ENCODE assay signal across 20 cellular contexts in genomic region chr15:77803487-77803886, GRCh38.
"Had no signal": no experiment of that assay in that cellular context is flagged by ENCODE, and none has a peak within 500 bp of the region (broad histone marks: within the 10 kb centered on the region; RNA-seq: fewer than 3 reads in every experiment).

No MANE protein-coding gene starts in this region.

- H3K27ac ChIP-seq: dorsolateral prefrontal cortex, parathyroid adenoma, suprapubic skin, transverse colon, vagina had no signal

- H3K9me3 ChIP-seq: suprapubic skin, transverse colon, vagina had no signal

- H3K4me1 ChIP-seq: parathyroid adenoma, suprapubic skin, transverse colon, vagina had no signal

- H3K4me2 ChIP-seq: smooth muscle cell had no signal

- FAIRE-seq: frontal cortex, keratinocyte had no signal

- ATAC-seq: left lobe of liver; natural killer cell; sciatic nerve; stimulated activated naive CD8-positive, alpha-beta T cell treated with anti-CD3 and anti-CD28 coated beads, Interleukin-15, amount 100 ng/mL, for 72 hours had no signal

- H3K36me3 ChIP-seq: suprapubic skin, transverse colon, vagina had no signal

- H3K4me3 ChIP-seq: dorsolateral prefrontal cortex, lung, smooth muscle cell, suprapubic skin, transverse colon, vagina had no signal

- DNase-seq: dorsolateral prefrontal cortex; effector CD4-positive, alpha-beta T cell; head of caudate nucleus; natural killer cell; stimulated activated CD4-positive, alpha-beta T cell treated with anti-CD3 and anti-CD28 coated beads, Interleukin-12 subunit alpha, Interleukin-12 subunit beta, amount 100 ng/mL, for 4 hours; stimulated activated CD4-positive, alpha-beta T cell treated with anti-CD3 and anti-CD28 coated beads, Interleukin-1b, Interleukin-23, amount 100 ng/mL, for 48 hours; stimulated activated CD4-positive, alpha-beta T cell treated with anti-CD3 and anti-CD28 coated beads, Interleukin-4, amount 100 ng/mL, for 1 hour; stimulated activated CD8-positive, alpha-beta memory T cell treated with anti-CD3 and anti-CD28 coated beads, Interleukin-4, amount 100 ng/mL, for 48 hours; stimulated activated naive CD4-positive, alpha-beta T cell; stimulated activated naive CD8-positive, alpha-beta T cell treated with anti-CD3 and anti-CD28 coated beads, Interleukin-15, amount 100 ng/mL, for 72 hours; transverse colon had no signal

- H2AFZ ChIP-seq: parathyroid adenoma had no signal

- H3K79me2 ChIP-seq: parathyroid adenoma had no signal

- H3K9ac ChIP-seq: parathyroid adenoma had no signal

- H3K27me3 ChIP-seq: dorsolateral prefrontal cortex, transverse colon, vagina had no signal
